In the genomic region with DNA sequence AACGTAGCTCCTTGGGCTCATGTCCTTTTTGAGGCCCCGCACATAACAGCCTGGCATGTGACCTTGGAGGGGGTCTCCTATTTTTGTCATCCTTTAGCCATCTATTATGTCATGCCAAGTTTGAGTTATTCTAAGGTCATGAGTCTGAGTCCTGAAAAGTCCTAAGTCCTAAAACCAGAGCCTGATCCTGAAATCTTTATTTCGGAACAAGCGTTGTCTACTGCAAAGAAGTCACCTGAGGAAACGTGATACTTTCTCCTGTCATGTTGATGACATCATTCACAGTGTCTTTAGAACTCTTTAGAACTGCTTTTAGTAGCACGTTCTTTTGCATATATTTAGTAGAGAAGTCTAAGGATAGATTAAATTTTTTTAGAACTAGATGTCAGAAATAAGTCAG, we compare ENCODE assay signal across 19 cellular contexts.
DNase-seq lines count a peak whose midpoint lies in the region; ATAC-seq and TF ChIP-seq lines count a peak whose summit lies in the region.
"Had no signal": no experiment of that assay in that cellular context is flagged by ENCODE, and none has a peak within 500 bp of the region (broad histone marks: within the 10 kb centered on the region; RNA-seq: fewer than 3 reads in every experiment).

No MANE protein-coding gene starts in this region.

- H3K9me3 Mint-ChIP-seq in chondrocyte (ENCODE audit: low read depth) = no peaks in the 10 kb centered on the region

- CTCF ChIA-PET in Panc1 (lab: Charles Lee) = interaction anchor here (0.5 kb wide), 1 partner anchor 74 kb away, joined by 6 read pairs; no protein-coding TSS in a partner anchor

- intact Hi-C loops in Panc1 (cut with micrococcal nuclease; ENCODE audit: unreplicated experiment) (loop anchor here (10.0 kb wide), 1 partner anchor 137 kb away; no protein-coding TSS in a partner anchor), tibial artery (cut with DNase I; ENCODE audit: low total_unique reads) (no loop called here)

- DNase-seq in Panc1 (ENCODE audit: low read depth, low spot score) (no peak), chondrocyte (ENCODE audit: low spot score) (no peak), osteoblast (ENCODE audit: insufficient read length, low spot score, missing footprints) (no peak), tibial artery (no peak), midbrain (lab: John Stamatoyannopoulos, UW) (no peak), DMS79 (lab: John Stamatoyannopoulos, UW) (no peak), DMS 273 treated with DMSO at 0.1 percent for 48 hours (lab: John Stamatoyannopoulos, UW) (no peak)
- DNase-seq: AML-193, GDM1, NCI-H1417 treated with DMSO at 0.1 percent for 48 hours, NCI-H187 treated with DMSO at 0.1 percent for 48 hours, NCI-H226, NCI-H524, RPMI8226, SIG-M5 had no signal

- H3K27me3 ChIP-seq in Panc1 (ENCODE audit: control insufficient read depth, insufficient read depth, low read length) = no peaks in the 10 kb centered on the region
- no peaks in the 10 kb centered on the region for H3K27me3 ChIP-seq in osteoblast (ENCODE audit: insufficient read depth, low read length)
- H3K27me3 ChIP-seq in tibial artery = no peaks in the 10 kb centered on the region

- peaks cover 11% of the 10 kb centered on the region for H3K36me3 Mint-ChIP-seq in chondrocyte (ENCODE audit: low read depth)

- no peaks in the 10 kb centered on the region for H3K9me3 ChIP-seq in Panc1 (ENCODE audit: control insufficient read depth, insufficient read depth, low read depth, low read length)
- no peaks in the 10 kb centered on the region for H3K9me3 ChIP-seq in osteoblast (ENCODE audit: low read depth, low read length)
- H3K9me3 ChIP-seq in tibial artery = no peaks in the 10 kb centered on the region

- H3K27ac Mint-ChIP-seq in chondrocyte (ENCODE audit: unreplicated experiment) = peak overlapping the region; percentile 52

- H3K79me2 ChIP-seq in osteoblast (ENCODE audit: insufficient read depth, low read length) = peaks cover 87% of the 10 kb centered on the region

- in situ Hi-C loops in Panc1 (cut with HindIII; ENCODE audit: low pct_unique_long_range_greater_than_20kb, low sequenced_read_pairs) = no loop called here

- no peak overlapping the region for H3K4me2 ChIP-seq in osteoblast (ENCODE audit: insufficient read depth, low read length)
- H3K4me2 ChIP-seq: KMS-11 had no signal

- no peak overlapping the region for H2AFZ ChIP-seq in osteoblast (ENCODE audit: low read length)

- ATAC-seq in Panc1 (no peak), HG03045 (IDR thresholded peaks at IDR 0.05; ENCODE audit: unreplicated experiment) (no peak)
- ATAC-seq: HCT116, SK-N-SH treated with all-trans-retinoic acid at 6 μM for 48 hours had no signal

- no peak overlapping the region for H3K4me3 Mint-ChIP-seq in chondrocyte (ENCODE audit: unreplicated experiment)

- H3K27ac ChIP-seq in Panc1 (ENCODE audit: low read length) (peak overlapping the region; percentile 75), osteoblast (ENCODE audit: low read depth, low read length) (peak overlapping the region; percentile 9), tibial artery (peak overlapping the region; percentile 37 to 47)
- H3K27ac ChIP-seq: KMS-11 had no signal

- TF ChIP-seq CTCF in Panc1 (IDR thresholded peaks at IDR 0.05) = no peak
- no peak for TF ChIP-seq CTCF in chondrocyte (IDR thresholded peaks at IDR 0.05)
- no peak for TF ChIP-seq CTCF in osteoblast (IDR thresholded peaks at IDR 0.05; ENCODE audit: extremely low read depth, low read depth, low read length)
- no peak for TF ChIP-seq CTCF in tibial artery (IDR thresholded peaks at IDR 0.05)

- POLR2A ChIA-PET in Panc1 (lab: Charles Lee) = interaction anchor here (0.7 kb wide), 1 partner anchor 803 kb away, joined by 3 read pairs; no protein-coding TSS in a partner anchor

- H3K36me3 ChIP-seq in Panc1 (ENCODE audit: control insufficient read depth, insufficient read depth, low read length) = peaks cover 5% of the 10 kb centered on the region; the same call in 1 of the 2 replicates
- H3K36me3 ChIP-seq in osteoblast (ENCODE audit: insufficient read depth, low read length) = peaks cover 10% of the 10 kb centered on the region
- peaks cover 0 to 12% (median 8%) of the 10 kb centered on the region in 3 donors for H3K36me3 ChIP-seq in tibial artery

- H4K20me1 ChIP-seq in osteoblast (ENCODE audit: insufficient read depth, low read length) = no peaks in the 10 kb centered on the region

- no peak overlapping the region for H3K4me3 ChIP-seq in Panc1 (ENCODE audit: low read depth in 2 of 2, low read length in 2 of 2)
- no peak overlapping the region for H3K4me3 ChIP-seq in osteoblast (ENCODE audit: insufficient read depth, low read length)
- H3K4me3 ChIP-seq in tibial artery = no peak overlapping the region

- no peaks in the 10 kb centered on the region for H3K27me3 Mint-ChIP-seq in chondrocyte (ENCODE audit: low read depth)

- H3K4me1 ChIP-seq in Panc1 (ENCODE audit: control insufficient read depth, insufficient read depth, low read length) (peaks cover 97% of the 10 kb centered on the region), osteoblast (ENCODE audit: insufficient read depth, low read length) (peaks cover 20% of the 10 kb centered on the region), tibial artery (peaks cover 0 to 55% (median 12%) of the 10 kb centered on the region in 4 donors)

- BruUV-seq in Panc1 (replicated peaks; lab: Mats Ljungman, UMichigan) = no TSS peak

- peaks cover 67% of the 10 kb centered on the region for H3K4me1 Mint-ChIP-seq in chondrocyte (ENCODE audit: low read depth)

Comparison
In these comparisons a context has a peak if more than half of its experiments do, and no peak if none do; other contexts are left out.
1. H3K27ac ChIP-seq: peak in every context shown above with its lines; median percentile 75 in Panc1; 42 in tibial artery; 9 in osteoblast.